Comparison of ENCODE assay signal across 15 cellular contexts in the genomic region with DNA sequence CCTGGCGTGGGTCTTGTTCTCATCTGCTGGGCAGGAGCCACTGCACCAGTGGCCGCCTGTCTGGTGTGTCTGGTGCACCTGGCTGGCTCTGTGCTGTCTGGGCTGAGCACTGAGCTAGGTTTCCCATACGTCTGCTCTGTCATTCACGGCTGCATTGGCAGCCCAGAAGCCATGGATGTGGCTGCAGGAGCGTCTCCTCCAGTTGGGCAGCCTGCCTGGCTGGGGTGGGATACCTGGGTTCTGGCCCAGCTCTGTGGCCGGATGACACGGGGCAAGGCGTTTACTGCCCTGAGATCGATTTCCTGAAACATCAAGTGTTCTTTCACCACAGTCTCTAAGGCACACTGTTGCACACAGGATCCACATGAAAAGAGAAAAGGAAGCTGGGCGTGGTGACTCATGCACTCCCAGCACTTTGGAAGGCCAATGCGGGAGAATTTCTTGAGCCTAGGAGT. TPM values are rescaled to one million over a fixed set of nuclear protein-coding genes. Genes with fewer than 3 reads are reported as not detected.
DNase-seq lines count a peak whose midpoint lies in the region; ATAC-seq and TF ChIP-seq lines count a peak whose summit lies in the region.
"Had no signal": no experiment of that assay in that cellular context is flagged by ENCODE, and none has a peak within 500 bp of the region (broad histone marks: within the 10 kb centered on the region; RNA-seq: fewer than 3 reads in every experiment).

No MANE protein-coding gene starts in this region.

- no peak for ATAC-seq in HG02759 (IDR thresholded peaks at IDR 0.05; ENCODE audit: unreplicated experiment)
- ATAC-seq: left lung had no signal

- peak overlapping the region in 3 of 7 donors; percentile 12 to 71 (median 58) for H3K27ac Mint-ChIP-seq in CD14-positive monocyte
- H3K27ac Mint-ChIP-seq: activated naive CD8-positive, alpha-beta T cell treated with anti-CD3 and anti-CD28 coated beads, Interleukin-2, amount 10 ng/mL, durations not matched to agents 7 days and 5 days; H9; nephron progenitor cell; stimulated activated naive CD8-positive, alpha-beta T cell treated with anti-CD3 and anti-CD28 coated beads, Interleukin-15, Interleukin-2, amounts not matched to agents 100 ng/mL and 50 ng/mL, for 24 hours had no signal

- in situ Hi-C loops in astrocyte of the spinal cord (cut with HindIII; ENCODE audit: low sequenced_read_pairs), result no loop called here

- no peak overlapping the region for H3K4me3 Mint-ChIP-seq in CD14-positive monocyte
- H3K4me3 Mint-ChIP-seq: activated naive CD8-positive, alpha-beta T cell treated with anti-CD3 and anti-CD28 coated beads, Interleukin-2, amount 10 ng/mL, durations not matched to agents 7 days and 5 days; H9; nephron progenitor cell; stimulated activated naive CD8-positive, alpha-beta T cell treated with anti-CD3 and anti-CD28 coated beads, Interleukin-15, Interleukin-2, amounts not matched to agents 100 ng/mL and 50 ng/mL, for 24 hours had no signal

- DNase-seq in CD1c-positive myeloid dendritic cell (ENCODE audit: extremely low spot score), result peak; percentile 69
- DNase-seq in LHCN-M2 (ENCODE audit: low read depth), result peak; percentile 70
- peak; percentile 82 for DNase-seq in astrocyte of the spinal cord (ENCODE audit: low read depth, low spot score)
- peak; percentile 78 for DNase-seq in iris pigment epithelial cell (ENCODE audit: low read depth)
- DNase-seq in NOMO-1 treated with dmso at 0.1 percent for 144 hours (lab: John Stamatoyannopoulos, UW; ENCODE audit: unreplicated experiment), result no peak
- DNase-seq in CD14-positive monocyte (ENCODE audit: low spot score), result no peak
- DNase-seq in GF-D8 (lab: John Stamatoyannopoulos, UW), result no peak
- DNase-seq: activated naive CD8-positive, alpha-beta T cell treated with anti-CD3 and anti-CD28 coated beads, Interleukin-2, amount 10 ng/mL, durations not matched to agents 7 days and 5 days; H9; NCI-H1105; NCI-H510A; nephron progenitor cell had no signal

- peaks cover 0 to 4% (median 0%) of the 10 kb centered on the region in 7 donors for H3K9me3 Mint-ChIP-seq in CD14-positive monocyte
- H3K9me3 Mint-ChIP-seq: activated naive CD8-positive, alpha-beta T cell treated with anti-CD3 and anti-CD28 coated beads, Interleukin-2, amount 10 ng/mL, durations not matched to agents 7 days and 5 days; H9; stimulated activated naive CD8-positive, alpha-beta T cell treated with anti-CD3 and anti-CD28 coated beads, Interleukin-15, Interleukin-2, amounts not matched to agents 100 ng/mL and 50 ng/mL, for 24 hours had no signal

- TF ChIP-seq CTCF in astrocyte of the spinal cord (IDR thresholded peaks at IDR 0.05; ENCODE audit: low read depth, low read length), result no peak
- TF ChIP-seq CTCF in CD14-positive monocyte (IDR thresholded peaks at IDR 0.05), result no peak

- peaks cover 24% of the 10 kb centered on the region for H3K4me1 Mint-ChIP-seq in CD14-positive monocyte

- intact Hi-C loops in CD14-positive monocyte (cut with micrococcal nuclease), result no loop called here

- H3K36me3 Mint-ChIP-seq in CD14-positive monocyte, result no peaks in the 10 kb centered on the region
- H3K36me3 Mint-ChIP-seq: activated naive CD8-positive, alpha-beta T cell treated with anti-CD3 and anti-CD28 coated beads, Interleukin-2, amount 10 ng/mL, durations not matched to agents 7 days and 5 days had no signal

- H3K27me3 Mint-ChIP-seq in CD14-positive monocyte (ENCODE audit: low read depth in 3 of 3), result peaks cover 0 to 2% (median 0%) of the 10 kb centered on the region in 3 donors
- H3K27me3 Mint-ChIP-seq: stimulated activated naive CD8-positive, alpha-beta T cell treated with anti-CD3 and anti-CD28 coated beads, Interleukin-15, Interleukin-2, amounts not matched to agents 100 ng/mL and 50 ng/mL, for 24 hours had no signal

- no peak overlapping the region for H3K4me3 ChIP-seq in astrocyte of the spinal cord (ENCODE audit: low read depth, low read length)
- H3K4me3 ChIP-seq: left lung had no signal

RNA-seq across cellular contexts. Expression of gene SLC25A51, which starts 25.5 kb away (rescaled TPM):
- 43.2 and 44.7 TPM in 2 replicates for total RNA-seq in LHCN-M2 (2014; rRNA removed)
- polyA plus RNA-seq in LHCN-M2 (2012), result 15.2 TPM
- polyA plus RNA-seq in CD14-positive monocyte, result 1 to 10 TPM; 5.9 to 8.9 TPM

Comparison
In these comparisons a context has a peak if more than half of its experiments do, and no peak if none do; other contexts are left out.
1. DNase-seq: peak in CD1c-positive myeloid dendritic cell (single experiment), LHCN-M2 (single experiment), astrocyte of the spinal cord (single experiment) and iris pigment epithelial cell (single experiment); none in NOMO-1 treated with dmso at 0.1 percent for 144 hours (single experiment), CD14-positive monocyte (single experiment) and GF-D8 (single experiment).